ENCODE assay signal across 12 cellular contexts in genomic region chr21:39489380-39489924, GRCh38.
"Had no signal": no experiment of that assay in that cellular context is flagged by ENCODE, and none has a peak within 500 bp of the region (broad histone marks: within the 10 kb centered on the region; RNA-seq: fewer than 3 reads in every experiment).

No MANE protein-coding gene starts in this region.

- H3K36me3 ChIP-seq: left lung, thoracic aorta had no signal

- DNase-seq: activated T-cell treated with anti-CD3 and anti-CD28 coated beads, Interleukin-2, amount 50 U/mL, for 1 hour; central memory CD4-positive, alpha-beta T cell; effector CD8-positive, alpha-beta T cell; foreskin melanocyte; heart right ventricle; left lung; mesendoderm; stimulated activated CD4-positive, alpha-beta T cell treated with anti-CD3 and anti-CD28 coated beads, Interleukin-4, amount 100 ng/mL, for 1 hour; stimulated activated CD8-positive, alpha-beta memory T cell treated with anti-CD3 and anti-CD28 coated beads, Interleukin-4, amount 100 ng/mL, for 48 hours had no signal

- H3K27me3 ChIP-seq: heart right ventricle, left lung had no signal

- H3K4me1 ChIP-seq: left lung had no signal

- H3K27ac ChIP-seq: coronary artery, heart right ventricle, left lung, thoracic aorta had no signal

- ATAC-seq: activated CD4-positive, CD25-positive, alpha-beta regulatory T cell treated with anti-CD3 and anti-CD28 coated beads, Interleukin-2, amount 50 U/mL, for 24 hours; heart right ventricle; left lung had no signal

- H3K9me3 ChIP-seq: thoracic aorta had no signal

- H3K4me3 ChIP-seq: coronary artery, heart right ventricle, left lung, thoracic aorta had no signal
